20 cellular contexts compared by ENCODE assay signal in the genomic region with DNA sequence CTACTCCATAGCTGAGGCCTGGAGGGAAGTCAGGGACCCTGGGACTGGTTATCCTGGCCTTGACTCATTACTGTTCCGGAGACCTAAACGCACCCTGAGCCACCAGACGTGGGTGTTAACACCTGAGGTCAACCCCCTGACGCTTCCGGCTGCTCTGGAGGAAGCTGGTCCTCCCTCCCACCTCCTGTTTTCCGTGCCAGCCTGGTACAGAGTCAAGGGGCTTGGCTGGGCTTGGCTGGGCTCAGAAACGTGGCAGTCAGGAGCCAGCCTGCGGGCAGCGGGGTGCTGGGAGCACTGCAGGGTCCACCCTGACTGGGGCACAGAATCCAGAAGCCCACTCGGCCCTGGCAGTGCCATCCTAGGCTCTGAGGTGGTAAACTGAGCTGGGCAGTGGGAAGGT. TPM values are rescaled to one million over a fixed set of nuclear protein-coding genes. Genes with fewer than 3 reads are reported as not detected.
"Had no signal": no experiment of that assay in that cellular context is flagged by ENCODE, and none has a peak within 500 bp of the region (broad histone marks: within the 10 kb centered on the region; RNA-seq: fewer than 3 reads in every experiment).

No MANE protein-coding gene starts in this region.

- H3K4me1 Mint-ChIP-seq: activated naive CD4-positive, alpha-beta T cell treated with anti-CD3 and anti-CD28 coated beads, Interleukin-2, amount 10 ng/mL, durations not matched to agents 7 days and 5 days had no signal

- H3K36me3 Mint-ChIP-seq: activated naive CD4-positive, alpha-beta T cell treated with anti-CD3 and anti-CD28 coated beads, Interleukin-2, amount 10 ng/mL, durations not matched to agents 7 days and 5 days had no signal

- H3K4me1 ChIP-seq: parathyroid adenoma, SJSA1 had no signal

- H3K36me3 ChIP-seq: SJSA1, upper lobe of left lung had no signal

- H3K4me3 Mint-ChIP-seq: activated naive CD4-positive, alpha-beta T cell treated with anti-CD3 and anti-CD28 coated beads, Interleukin-2, amount 10 ng/mL, durations not matched to agents 7 days and 5 days; activated T-helper 1 cell treated with anti-CD3 and anti-CD28 coated beads, Interleukin-12 subunit alpha, Interleukin-12 subunit beta, Interleukin-2, Interleukin-4 antibody, amounts not matched to agents 30 ng/mL and 10 ng/mL and 1 ng/mL, durations not matched to agents 14 hours and 24 hours and 36 hours; T-helper 2 cell treated with Interferon-gamma antibody and Interleukin-4, amounts not matched to agents 5 μg/mL and 100 μg/mL, for 36 hours had no signal

- H3K4me3 ChIP-seq: SJSA1, upper lobe of left lung had no signal

- H3K27ac Mint-ChIP-seq: activated naive CD4-positive, alpha-beta T cell treated with anti-CD3 and anti-CD28 coated beads, Interleukin-2, amount 10 ng/mL, durations not matched to agents 7 days and 5 days; activated T-helper 1 cell treated with anti-CD3 and anti-CD28 coated beads, Interleukin-12 subunit alpha, Interleukin-12 subunit beta, Interleukin-2, Interleukin-4 antibody, amounts not matched to agents 30 ng/mL and 10 ng/mL and 1 ng/mL, durations not matched to agents 14 hours and 24 hours and 36 hours; T-helper 2 cell treated with Interferon-gamma antibody and Interleukin-4, amounts not matched to agents 5 μg/mL and 100 μg/mL, for 36 hours had no signal

- H3K9me3 ChIP-seq: SJSA1, upper lobe of left lung had no signal

- ATAC-seq: activated CD4-positive, CD25-positive, alpha-beta regulatory T cell treated with anti-CD3 and anti-CD28 coated beads, Interleukin-2, amount 50 U/mL, for 24 hours; left cardiac atrium; sciatic nerve had no signal

- H3K27me3 ChIP-seq: SJSA1, upper lobe of left lung had no signal

- H3K27ac ChIP-seq: parathyroid adenoma, SJSA1, upper lobe of left lung had no signal

- H3K9me3 Mint-ChIP-seq: activated naive CD4-positive, alpha-beta T cell treated with anti-CD3 and anti-CD28 coated beads, Interleukin-2, amount 10 ng/mL, durations not matched to agents 7 days and 5 days; activated T-helper 1 cell treated with anti-CD3 and anti-CD28 coated beads, Interleukin-12 subunit alpha, Interleukin-12 subunit beta, Interleukin-2, Interleukin-4 antibody, amounts not matched to agents 30 ng/mL and 10 ng/mL and 1 ng/mL, durations not matched to agents 14 hours and 24 hours and 36 hours; T-helper 2 cell treated with Interferon-gamma antibody and Interleukin-4, amounts not matched to agents 5 μg/mL and 100 μg/mL, for 36 hours had no signal

- H3K9ac ChIP-seq: parathyroid adenoma had no signal

- DNase-seq: activated CD4-positive, alpha-beta T cell treated with anti-CD3 and anti-CD28 coated beads, Interleukin-2, amount 50 U/mL, for 4 hours; activated naive CD4-positive, alpha-beta T cell treated with anti-CD3 and anti-CD28 coated beads, Interleukin-2, amount 10 ng/mL, durations not matched to agents 7 days and 5 days; caudate nucleus; cortex of kidney; effector memory CD4-positive, alpha-beta T cell; left cardiac atrium; stimulated activated CD4-positive, alpha-beta T cell treated with anti-CD3 and anti-CD28 coated beads, Interleukin-2, amount 100 ng/mL, for 24 hours; stimulated activated naive CD4-positive, alpha-beta T cell; substantia nigra; SW 1271; upper lobe of left lung had no signal

RNA-seq across cellular contexts. Expression of a gene that starts 2.6 kb away (rescaled TPM):
- total RNA-seq: activated T-helper 1 cell treated with anti-CD3 and anti-CD28 coated beads, Interleukin-12 subunit alpha, Interleukin-12 subunit beta, Interleukin-2, Interleukin-4 antibody, amounts not matched to agents 30 ng/mL and 10 ng/mL and 1 ng/mL, durations not matched to agents 14 hours and 24 hours and 36 hours; fibroblast of villous mesenchyme; left cardiac atrium; lung microvascular endothelial cell; sciatic nerve; SJSA1 had no signal

RNA-seq across cellular contexts. Expression of a gene that starts 7.3 kb away (rescaled TPM):
- total RNA-seq: esophagus mucosa, fibroblast of villous mesenchyme, left cardiac atrium, lung microvascular endothelial cell, sciatic nerve, SJSA1, upper lobe of left lung had no signal
